Comparison of ENCODE assay signal across 1 cellular context in genomic region chr5:142769793-142770649, GRCh38.
TF ChIP-seq lines count a peak whose summit lies in the region.

Gene ARHGAP26 (plus strand): TSS chr5:142770377. CDS start chr5:142770762, 385 bp downstream.

TF ChIP-seq in HepG2, 621 proteins besides CTCF, POLR2A, EP300 and RAD21 (continued from another document and continues in another):
- no peak for TF ChIP-seq SATB2 (CRISPR knock-in tag; IDR thresholded peaks at IDR 0.05)
- peak; percentile 27; the same call in 1 of the 2 replicates for TF ChIP-seq MXD1 (CRISPR knock-in tag; IDR thresholded peaks at IDR 0.05)
- no peak for TF ChIP-seq ZNF333 (CRISPR knock-in tag; IDR thresholded peaks at IDR 0.05; ENCODE audit: borderline replicate concordance)
- no peak for TF ChIP-seq PLRG1 (conservative IDR thresholded peaks at IDR 0.05)
- TF ChIP-seq NFKB2 (CRISPR knock-in tag; IDR thresholded peaks at IDR 0.05; ENCODE audit: borderline replicate concordance) = peak; percentile 40; the same call in 1 of the 2 replicates
- TF ChIP-seq ZNF570 (CRISPR knock-in tag; IDR thresholded peaks at IDR 0.05; ENCODE audit: borderline replicate concordance) = no peak
- peak; percentile 65 for TF ChIP-seq ZFY (CRISPR knock-in tag; IDR thresholded peaks at IDR 0.05)
- TF ChIP-seq NR2C2 (CRISPR knock-in tag; IDR thresholded peaks at IDR 0.05; ENCODE audit: borderline replicate concordance) = no peak; the same call in 1 of the 2 replicates
- TF ChIP-seq ZNF598 (CRISPR knock-in tag; IDR thresholded peaks at IDR 0.05; ENCODE audit: borderline replicate concordance) = no peak
- TF ChIP-seq ZNF644 (CRISPR knock-in tag; IDR thresholded peaks at IDR 0.05; ENCODE audit: low read depth) = no peak
- TF ChIP-seq PAWR (CRISPR knock-in tag; IDR thresholded peaks at IDR 0.05; ENCODE audit: borderline replicate concordance) = no peak
- peak; percentile 32; the same call in 1 of the 2 replicates for TF ChIP-seq ZKSCAN8 (CRISPR knock-in tag; IDR thresholded peaks at IDR 0.05; ENCODE audit: borderline replicate concordance)
- no peak for TF ChIP-seq GFI1 (CRISPR knock-in tag; IDR thresholded peaks at IDR 0.05; ENCODE audit: borderline replicate concordance)
- TF ChIP-seq RBFOX2 (IDR thresholded peaks at IDR 0.05; ENCODE audit: low read depth, low read length) = peak; percentile 78
- TF ChIP-seq SOX13 (IDR thresholded peaks at IDR 0.05) = peak; percentile 42; the same call in 1 of the 2 replicates
- TF ChIP-seq SOX13 (CRISPR knock-in tag; conservative IDR thresholded peaks at IDR 0.05 in 1 of 2, IDR thresholded peaks at IDR 0.05 in 1 of 2) = 0 out of 4 replicates have a peak, but pooled peaks of 1 of the 2 experiments have one; percentile 20
- no peak for TF ChIP-seq MTA1 (CRISPR knock-in tag; IDR thresholded peaks at IDR 0.05; ENCODE audit: borderline replicate concordance)
- no peak; the same call in 1 of the 2 replicates for TF ChIP-seq ZNF235 (CRISPR knock-in tag; IDR thresholded peaks at IDR 0.05; ENCODE audit: borderline replicate concordance)
- TF ChIP-seq ZNF776 (CRISPR knock-in tag; IDR thresholded peaks at IDR 0.05) = peak; percentile 5; the same call in 1 of the 2 replicates
- TF ChIP-seq NFYB (CRISPR knock-in tag; IDR thresholded peaks at IDR 0.05) = peak; percentile 90
- no peak for TF ChIP-seq IKZF4 (CRISPR knock-in tag; IDR thresholded peaks at IDR 0.05; ENCODE audit: borderline replicate concordance, low read depth, not compliant biosample characterization)
- TF ChIP-seq RNF2 (conservative IDR thresholded peaks at IDR 0.05; ENCODE audit: low read depth) = peak; percentile 45; the same call in 1 of the 2 replicates
- TF ChIP-seq ZFYVE20 (CRISPR knock-in tag; IDR thresholded peaks at IDR 0.05; ENCODE audit: borderline replicate concordance, low read depth) = no peak
- 0 out of 2 replicates have a peak, but pooled peaks have one; percentile 6 for TF ChIP-seq CCDC6 (CRISPR knock-in tag; IDR thresholded peaks at IDR 0.05)
- no peak for TF ChIP-seq MEIS2 (CRISPR knock-in tag; IDR thresholded peaks at IDR 0.05)
- no peak for TF ChIP-seq ZNF713 (CRISPR knock-in tag; IDR thresholded peaks at IDR 0.05)
- TF ChIP-seq, protein P1, sequence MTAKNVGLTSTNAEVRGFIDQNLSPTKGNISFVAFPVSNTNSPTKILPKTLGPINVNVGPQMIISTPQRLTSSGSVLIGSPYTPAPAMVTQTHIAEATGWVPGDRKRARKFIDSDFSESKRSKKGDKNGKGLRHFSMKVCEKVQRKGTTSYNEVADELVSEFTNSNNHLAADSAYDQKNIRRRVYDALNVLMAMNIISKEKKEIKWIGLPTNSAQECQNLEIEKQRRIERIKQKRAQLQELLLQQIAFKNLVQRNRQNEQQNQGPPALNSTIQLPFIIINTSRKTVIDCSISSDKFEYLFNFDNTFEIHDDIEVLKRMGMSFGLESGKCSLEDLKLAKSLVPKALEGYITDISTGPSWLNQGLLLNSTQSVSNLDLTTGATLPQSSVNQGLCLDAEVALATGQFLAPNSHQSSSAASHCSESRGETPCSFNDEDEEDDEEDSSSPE (CRISPR knock-in tag; IDR thresholded peaks at IDR 0.05) = peak; percentile 34
- TF ChIP-seq ZNF432 (CRISPR knock-in tag; IDR thresholded peaks at IDR 0.05; ENCODE audit: borderline replicate concordance) = no peak
- TF ChIP-seq ZNF331 (CRISPR knock-in tag; IDR thresholded peaks at IDR 0.05) = peak; percentile 41; the same call in 1 of the 2 replicates
- no peak for TF ChIP-seq ZNF264 (CRISPR knock-in tag; IDR thresholded peaks at IDR 0.05)
- no peak for TF ChIP-seq TBL1XR1 (IDR thresholded peaks at IDR 0.05; ENCODE audit: borderline replicate concordance, low read length, partially characterized antibody)
- no peak for TF ChIP-seq ZNF431 (CRISPR knock-in tag; IDR thresholded peaks at IDR 0.05; ENCODE audit: borderline replicate concordance, low read depth)
- TF ChIP-seq, protein P2, sequence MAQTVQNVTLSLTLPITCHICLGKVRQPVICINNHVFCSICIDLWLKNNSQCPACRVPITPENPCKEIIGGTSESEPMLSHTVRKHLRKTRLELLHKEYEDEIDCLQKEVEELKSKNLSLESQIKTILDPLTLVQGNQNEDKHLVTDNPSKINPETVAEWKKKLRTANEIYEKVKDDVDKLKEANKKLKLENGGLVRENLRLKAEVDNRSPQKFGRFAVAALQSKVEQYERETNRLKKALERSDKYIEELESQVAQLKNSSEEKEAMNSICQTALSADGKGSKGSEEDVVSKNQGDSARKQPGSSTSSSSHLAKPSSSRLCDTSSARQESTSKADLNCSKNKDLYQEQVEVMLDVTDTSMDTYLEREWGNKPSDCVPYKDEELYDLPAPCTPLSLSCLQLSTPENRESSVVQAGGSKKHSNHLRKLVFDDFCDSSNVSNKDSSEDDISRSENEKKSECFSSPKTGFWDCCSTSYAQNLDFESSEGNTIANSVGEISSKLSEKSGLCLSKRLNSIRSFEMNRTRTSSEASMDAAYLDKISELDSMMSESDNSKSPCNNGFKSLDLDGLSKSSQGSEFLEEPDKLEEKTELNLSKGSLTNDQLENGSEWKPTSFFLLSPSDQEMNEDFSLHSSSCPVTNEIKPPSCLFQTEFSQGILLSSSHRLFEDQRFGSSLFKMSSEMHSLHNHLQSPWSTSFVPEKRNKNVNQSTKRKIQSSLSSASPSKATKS (CRISPR knock-in tag; IDR thresholded peaks at IDR 0.05) = no peak
- TF ChIP-seq RXRB (CRISPR knock-in tag; IDR thresholded peaks at IDR 0.05; ENCODE audit: borderline replicate concordance) = peak; percentile 18; the same call in 1 of the 2 replicates
- TF ChIP-seq, protein P3, sequence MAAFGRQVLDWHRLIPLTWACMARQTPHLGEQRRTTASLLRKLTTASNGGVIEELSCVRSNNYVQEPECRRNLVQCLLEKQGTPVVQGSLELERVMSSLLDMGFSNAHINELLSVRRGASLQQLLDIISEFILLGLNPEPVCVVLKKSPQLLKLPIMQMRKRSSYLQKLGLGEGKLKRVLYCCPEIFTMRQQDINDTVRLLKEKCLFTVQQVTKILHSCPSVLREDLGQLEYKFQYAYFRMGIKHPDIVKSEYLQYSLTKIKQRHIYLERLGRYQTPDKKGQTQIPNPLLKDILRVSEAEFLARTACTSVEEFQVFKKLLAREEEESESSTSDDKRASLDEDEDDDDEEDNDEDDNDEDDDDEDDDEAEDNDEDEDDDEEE (CRISPR knock-in tag; IDR thresholded peaks at IDR 0.05) = no peak; the same call in 1 of the 2 replicates
- TF ChIP-seq NKX3-1 (CRISPR knock-in tag; IDR thresholded peaks at IDR 0.05) = peak; percentile 58; the same call in 1 of the 2 replicates
- TF ChIP-seq, protein P4, sequence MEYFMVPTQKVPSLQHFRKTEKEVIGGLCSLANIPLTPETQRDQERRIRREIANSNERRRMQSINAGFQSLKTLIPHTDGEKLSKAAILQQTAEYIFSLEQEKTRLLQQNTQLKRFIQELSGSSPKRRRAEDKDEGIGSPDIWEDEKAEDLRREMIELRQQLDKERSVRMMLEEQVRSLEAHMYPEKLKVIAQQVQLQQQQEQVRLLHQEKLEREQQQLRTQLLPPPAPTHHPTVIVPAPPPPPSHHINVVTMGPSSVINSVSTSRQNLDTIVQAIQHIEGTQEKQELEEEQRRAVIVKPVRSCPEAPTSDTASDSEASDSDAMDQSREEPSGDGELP (IDR thresholded peaks at IDR 0.05; ENCODE audit: borderline replicate concordance, low read depth) = peak; percentile 58; the same call in 1 of the 2 replicates
- peak; percentile 74; the same call in 1 of the 2 replicates for TF ChIP-seq ZFP91 (CRISPR knock-in tag; IDR thresholded peaks at IDR 0.05; ENCODE audit: borderline replicate concordance)
- TF ChIP-seq YEATS4 (CRISPR knock-in tag; IDR thresholded peaks at IDR 0.05; ENCODE audit: borderline replicate concordance) = peak; percentile 33; the same call in 1 of the 2 replicates
- TF ChIP-seq RFX1 (IDR thresholded peaks at IDR 0.05) = no peak
- no peak for TF ChIP-seq NFIC (IDR thresholded peaks at IDR 0.05; ENCODE audit: low read length)
- TF ChIP-seq ZNF549 (CRISPR knock-in tag; IDR thresholded peaks at IDR 0.05) = no peak
- no peak for TF ChIP-seq PLSCR1 (CRISPR knock-in tag; IDR thresholded peaks at IDR 0.05; ENCODE audit: borderline replicate concordance)
- TF ChIP-seq, protein P5, sequence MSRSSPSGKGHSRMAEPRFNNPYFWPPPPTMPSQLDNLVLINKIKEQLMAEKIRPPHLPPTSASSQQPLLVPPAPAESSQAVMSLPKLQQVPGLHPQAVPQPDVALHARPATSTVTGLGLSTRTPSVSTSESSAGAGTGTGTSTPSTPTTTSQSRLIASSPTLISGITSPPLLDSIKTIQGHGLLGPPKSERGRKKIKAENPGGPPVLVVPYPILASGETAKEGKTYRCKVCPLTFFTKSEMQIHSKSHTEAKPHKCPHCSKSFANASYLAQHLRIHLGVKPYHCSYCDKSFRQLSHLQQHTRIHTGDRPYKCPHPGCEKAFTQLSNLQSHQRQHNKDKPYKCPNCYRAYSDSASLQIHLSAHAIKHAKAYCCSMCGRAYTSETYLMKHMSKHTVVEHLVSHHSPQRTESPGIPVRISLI (CRISPR knock-in tag; IDR thresholded peaks at IDR 0.05; ENCODE audit: borderline replicate concordance) = no peak
- TF ChIP-seq IRF1 (CRISPR knock-in tag; IDR thresholded peaks at IDR 0.05; ENCODE audit: low read depth) = no peak
- no peak for TF ChIP-seq FOXA1 (IDR thresholded peaks at IDR 0.05)
- TF ChIP-seq FOXA1 (CRISPR knock-in tag; IDR thresholded peaks at IDR 0.05) = no peak
- TF ChIP-seq MAFG (CRISPR knock-in tag; IDR thresholded peaks at IDR 0.05) = no peak
- no peak for TF ChIP-seq ZMYM3 (CRISPR knock-in tag; IDR thresholded peaks at IDR 0.05)
- no peak for TF ChIP-seq ZNF720 (CRISPR knock-in tag; IDR thresholded peaks at IDR 0.05)
- TF ChIP-seq, protein P6, sequence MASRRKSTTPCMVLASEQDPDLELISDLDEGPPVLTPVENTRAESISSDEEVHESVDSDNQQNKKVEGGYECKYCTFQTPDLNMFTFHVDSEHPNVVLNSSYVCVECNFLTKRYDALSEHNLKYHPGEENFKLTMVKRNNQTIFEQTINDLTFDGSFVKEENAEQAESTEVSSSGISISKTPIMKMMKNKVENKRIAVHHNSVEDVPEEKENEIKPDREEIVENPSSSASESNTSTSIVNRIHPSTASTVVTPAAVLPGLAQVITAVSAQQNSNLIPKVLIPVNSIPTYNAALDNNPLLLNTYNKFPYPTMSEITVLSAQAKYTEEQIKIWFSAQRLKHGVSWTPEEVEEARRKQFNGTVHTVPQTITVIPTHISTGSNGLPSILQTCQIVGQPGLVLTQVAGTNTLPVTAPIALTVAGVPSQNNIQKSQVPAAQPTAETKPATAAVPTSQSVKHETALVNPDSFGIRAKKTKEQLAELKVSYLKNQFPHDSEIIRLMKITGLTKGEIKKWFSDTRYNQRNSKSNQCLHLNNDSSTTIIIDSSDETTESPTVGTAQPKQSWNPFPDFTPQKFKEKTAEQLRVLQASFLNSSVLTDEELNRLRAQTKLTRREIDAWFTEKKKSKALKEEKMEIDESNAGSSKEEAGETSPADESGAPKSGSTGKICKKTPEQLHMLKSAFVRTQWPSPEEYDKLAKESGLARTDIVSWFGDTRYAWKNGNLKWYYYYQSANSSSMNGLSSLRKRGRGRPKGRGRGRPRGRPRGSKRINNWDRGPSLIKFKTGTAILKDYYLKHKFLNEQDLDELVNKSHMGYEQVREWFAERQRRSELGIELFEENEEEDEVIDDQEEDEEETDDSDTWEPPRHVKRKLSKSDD (CRISPR knock-in tag; IDR thresholded peaks at IDR 0.05; ENCODE audit: low read depth) = no peak
- TF ChIP-seq, protein P7, sequence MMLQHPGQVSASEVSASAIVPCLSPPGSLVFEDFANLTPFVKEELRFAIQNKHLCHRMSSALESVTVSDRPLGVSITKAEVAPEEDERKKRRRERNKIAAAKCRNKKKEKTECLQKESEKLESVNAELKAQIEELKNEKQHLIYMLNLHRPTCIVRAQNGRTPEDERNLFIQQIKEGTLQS (CRISPR knock-in tag; IDR thresholded peaks at IDR 0.05) = no peak
- TF ChIP-seq ZBTB20 (CRISPR knock-in tag; IDR thresholded peaks at IDR 0.05; ENCODE audit: borderline replicate concordance, low read depth) = peak; percentile 32; the same call in 1 of the 2 replicates
- TF ChIP-seq POLR2G (IDR thresholded peaks at IDR 0.05; ENCODE audit: low read depth, low read length) = peak; percentile 87
- TF ChIP-seq, protein P8, sequence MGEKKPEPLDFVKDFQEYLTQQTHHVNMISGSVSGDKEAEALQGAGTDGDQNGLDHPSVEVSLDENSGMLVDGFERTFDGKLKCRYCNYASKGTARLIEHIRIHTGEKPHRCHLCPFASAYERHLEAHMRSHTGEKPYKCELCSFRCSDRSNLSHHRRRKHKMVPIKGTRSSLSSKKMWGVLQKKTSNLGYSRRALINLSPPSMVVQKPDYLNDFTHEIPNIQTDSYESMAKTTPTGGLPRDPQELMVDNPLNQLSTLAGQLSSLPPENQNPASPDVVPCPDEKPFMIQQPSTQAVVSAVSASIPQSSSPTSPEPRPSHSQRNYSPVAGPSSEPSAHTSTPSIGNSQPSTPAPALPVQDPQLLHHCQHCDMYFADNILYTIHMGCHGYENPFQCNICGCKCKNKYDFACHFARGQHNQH (CRISPR knock-in tag; IDR thresholded peaks at IDR 0.05) = peak; percentile 33; the same call in 1 of the 2 replicates
- peak; percentile 47; the same call in 1 of the 2 replicates for TF ChIP-seq PRMT3 (CRISPR knock-in tag; IDR thresholded peaks at IDR 0.05; ENCODE audit: borderline replicate concordance, low read depth)
